1 cellular context compared by ENCODE assay signal in genomic region chr15:35736150-35736549, GRCh38.
TF ChIP-seq lines count a peak whose summit lies in the region.

No MANE protein-coding gene starts in this region.

TF ChIP-seq in liver, 16 proteins besides CTCF, POLR2A, EP300 and RAD21:
- TF ChIP-seq EGR1 (IDR thresholded peaks at IDR 0.05; ENCODE audit: low read depth in 2 of 2): no peak
- TF ChIP-seq FOXA2 (IDR thresholded peaks at IDR 0.05): peak; percentile 83
- TF ChIP-seq HNF4A (conservative IDR thresholded peaks at IDR 0.05): no peak
- no peak for TF ChIP-seq TAF1 (conservative IDR thresholded peaks at IDR 0.05)
- peak in 1 of 2 donors; percentile 17 for TF ChIP-seq RXRA (IDR thresholded peaks at IDR 0.05)
- TF ChIP-seq ATF3 (IDR thresholded peaks at IDR 0.05): no peak
